Comparison of ENCODE assay signal across 8 cellular contexts in genomic region chr10:119211176-119211575, GRCh38. TPM values are rescaled to one million over a fixed set of nuclear protein-coding genes. Genes with fewer than 3 reads are reported as not detected.
A peak's percentile ranks its signal among the peaks of the same experiment; 100 is the strongest.
DNase-seq lines count a peak whose midpoint lies in the region; ATAC-seq and TF ChIP-seq lines count a peak whose summit lies in the region.

No MANE protein-coding gene starts in this region.

- H3K27ac Mint-ChIP-seq in activated CD8-positive, alpha-beta T cell treated with anti-CD3 and anti-CD28 coated beads for 36 hours: peak overlapping the region; percentile 91

- no peak for ATAC-seq in activated CD8-positive, alpha-beta T cell treated with anti-CD3 and anti-CD28 coated beads for 36 hours
- no peak for ATAC-seq in esophagus mucosa
- no peak for ATAC-seq in GM21390 (IDR thresholded peaks at IDR 0.05; ENCODE audit: unreplicated experiment)
- no peak for ATAC-seq in HG03139 (IDR thresholded peaks at IDR 0.05; ENCODE audit: unreplicated experiment)

- H3K36me3 ChIP-seq in HEK293 (ENCODE audit: control insufficient read depth in 2 of 2, insufficient read depth in 1 of 2, low read length in 2 of 2): no peaks in the 10 kb centered on the region
- peaks cover 0 to 6% (median 0%) of the 10 kb centered on the region in 6 donors for H3K36me3 ChIP-seq in spleen

- no peaks in the 10 kb centered on the region for H3K27me3 ChIP-seq in spleen (replicated peaks in 1 of 7)

- H3K36me3 Mint-ChIP-seq in activated CD8-positive, alpha-beta T cell treated with anti-CD3 and anti-CD28 coated beads for 36 hours (ENCODE audit: low read depth): no peaks in the 10 kb centered on the region

- 81 to 87% (median 85%) methylated on average over 3 of the region's 3 CpGs for WGBS in spleen, 5 donors

- H3K4me3 ChIP-seq in HEK293 (ENCODE audit: low read depth, low read length) (no peak overlapping the region), fibroblast of the aortic adventitia (ENCODE audit: low read depth, low read length) (no peak overlapping the region), spleen (peak overlapping the region in 1 of 8 donors; percentile 49)

- no peaks in the 10 kb centered on the region for H3K9me3 Mint-ChIP-seq in activated CD8-positive, alpha-beta T cell treated with anti-CD3 and anti-CD28 coated beads for 36 hours

- TF ChIP-seq POLR2A in spleen (IDR thresholded peaks at IDR 0.05): no peak

- H3K9me3 ChIP-seq in HEK293 (ENCODE audit: control insufficient read depth, insufficient read depth, low read depth, low read length): no peaks in the 10 kb centered on the region
- no peaks in the 10 kb centered on the region for H3K9me3 ChIP-seq in spleen

- TF ChIP-seq CTCF in HEK293 (tag by site-specific recombination; IDR thresholded peaks at IDR 0.05) (no peak), fibroblast of the aortic adventitia (IDR thresholded peaks at IDR 0.05; ENCODE audit: insufficient read depth, low read length) (no peak), spleen (IDR thresholded peaks at IDR 0.05 in 8 of 11, conservative IDR thresholded peaks at IDR 0.05 in 3 of 11) (no peak)
- no peak for TF ChIP-seq CTCF in activated CD8-positive, alpha-beta T cell treated with anti-CD3 and anti-CD28 coated beads for 36 hours (IDR thresholded peaks at IDR 0.05)

- CTCF ChIA-PET in HEK293 (lab: Yijun Ruan, JAX): interaction anchor here (0.6 to 3.0 kb wide), 9 partner anchors 8 to 1768 kb away, joined by 3 to 14 read pairs (median 4); no protein-coding TSS in a partner anchor
- CTCF ChIA-PET in activated CD8-positive, alpha-beta T cell treated with anti-CD3 and anti-CD28 coated beads for 36 hours (lab: Charles Lee): interaction anchor here (0.8 to 5.5 kb wide), 8 partner anchors 9 to 119 kb away, joined by 3 to 31 read pairs (median 4); no protein-coding TSS in a partner anchor

- POLR2A ChIA-PET in HEK293 (lab: Yijun Ruan, JAX): no interaction called here
- POLR2A ChIA-PET in activated CD8-positive, alpha-beta T cell treated with anti-CD3 and anti-CD28 coated beads for 36 hours (lab: Charles Lee): interaction anchor here (0.8 kb wide), 1 partner anchor 23 kb away, joined by 3 read pairs; no protein-coding TSS in a partner anchor

- peak overlapping the region; percentile 68 for H3K4me3 Mint-ChIP-seq in activated CD8-positive, alpha-beta T cell treated with anti-CD3 and anti-CD28 coated beads for 36 hours

- intact Hi-C loops in activated CD8-positive, alpha-beta T cell treated with anti-CD3 and anti-CD28 coated beads for 36 hours (cut with micrococcal nuclease): no loop called here
- intact Hi-C loops in spleen (cut with DNase I; ENCODE audit: low total_unique reads): loop anchor here (10.0 kb wide), 1 partner anchor 54 kb away; no protein-coding TSS in a partner anchor

- no peak for DNase-seq in activated CD8-positive, alpha-beta T cell treated with anti-CD3 and anti-CD28 coated beads for 36 hours
- DNase-seq in fibroblast of the aortic adventitia (ENCODE audit: low read depth) (peak; percentile 92), spleen (no peak), cerebellar nuclear complex (lab: John Stamatoyannopoulos, UW) (no peak)

- H3K4me1 ChIP-seq in HEK293 (ENCODE audit: control insufficient read depth, insufficient read depth, low read length) (peaks cover 38% of the 10 kb centered on the region), spleen (peaks cover 31 to 90% (median 76%) of the 10 kb centered on the region in 6 donors)

- peak overlapping the region; percentile 67 for H3K27ac ChIP-seq in HEK293 (ENCODE audit: extremely low read depth, low read depth, low read length)
- H3K27ac ChIP-seq in spleen: peak overlapping the region; percentile 24 to 99 (median 94)

- peaks cover 48% of the 10 kb centered on the region for H3K4me1 Mint-ChIP-seq in activated CD8-positive, alpha-beta T cell treated with anti-CD3 and anti-CD28 coated beads for 36 hours (ENCODE audit: low read depth)

- H3K27me3 Mint-ChIP-seq in activated CD8-positive, alpha-beta T cell treated with anti-CD3 and anti-CD28 coated beads for 36 hours: no peaks in the 10 kb centered on the region

TF ChIP-seq in HEK293, 187 proteins besides CTCF, POLR2A, EP300 and RAD21 (continues in another document):
- TF ChIP-seq ZNF366 (tag by site-specific recombination; conservative IDR thresholded peaks at IDR 0.05): peak; percentile 40; the same call in 1 of the 2 replicates
- no peak for TF ChIP-seq ZNF830 (tag by site-specific recombination; IDR thresholded peaks at IDR 0.05; ENCODE audit: low read depth)
- TF ChIP-seq ZSCAN16 (tag by site-specific recombination; IDR thresholded peaks at IDR 0.05): no peak
- TF ChIP-seq BCL11A (tag by site-specific recombination; IDR thresholded peaks at IDR 0.05; ENCODE audit: low read depth): 0 out of 2 replicates have a peak, but pooled peaks have one; percentile 56
- TF ChIP-seq, protein P1, sequence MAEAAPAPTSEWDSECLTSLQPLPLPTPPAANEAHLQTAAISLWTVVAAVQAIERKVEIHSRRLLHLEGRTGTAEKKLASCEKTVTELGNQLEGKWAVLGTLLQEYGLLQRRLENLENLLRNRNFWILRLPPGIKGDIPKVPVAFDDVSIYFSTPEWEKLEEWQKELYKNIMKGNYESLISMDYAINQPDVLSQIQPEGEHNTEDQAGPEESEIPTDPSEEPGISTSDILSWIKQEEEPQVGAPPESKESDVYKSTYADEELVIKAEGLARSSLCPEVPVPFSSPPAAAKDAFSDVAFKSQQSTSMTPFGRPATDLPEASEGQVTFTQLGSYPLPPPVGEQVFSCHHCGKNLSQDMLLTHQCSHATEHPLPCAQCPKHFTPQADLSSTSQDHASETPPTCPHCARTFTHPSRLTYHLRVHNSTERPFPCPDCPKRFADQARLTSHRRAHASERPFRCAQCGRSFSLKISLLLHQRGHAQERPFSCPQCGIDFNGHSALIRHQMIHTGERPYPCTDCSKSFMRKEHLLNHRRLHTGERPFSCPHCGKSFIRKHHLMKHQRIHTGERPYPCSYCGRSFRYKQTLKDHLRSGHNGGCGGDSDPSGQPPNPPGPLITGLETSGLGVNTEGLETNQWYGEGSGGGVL (tag by site-specific recombination; IDR thresholded peaks at IDR 0.05): no peak
- no peak for TF ChIP-seq TRIM28 (IDR thresholded peaks at IDR 0.05; ENCODE audit: borderline replicate concordance, low read length)
- TF ChIP-seq, protein P2, sequence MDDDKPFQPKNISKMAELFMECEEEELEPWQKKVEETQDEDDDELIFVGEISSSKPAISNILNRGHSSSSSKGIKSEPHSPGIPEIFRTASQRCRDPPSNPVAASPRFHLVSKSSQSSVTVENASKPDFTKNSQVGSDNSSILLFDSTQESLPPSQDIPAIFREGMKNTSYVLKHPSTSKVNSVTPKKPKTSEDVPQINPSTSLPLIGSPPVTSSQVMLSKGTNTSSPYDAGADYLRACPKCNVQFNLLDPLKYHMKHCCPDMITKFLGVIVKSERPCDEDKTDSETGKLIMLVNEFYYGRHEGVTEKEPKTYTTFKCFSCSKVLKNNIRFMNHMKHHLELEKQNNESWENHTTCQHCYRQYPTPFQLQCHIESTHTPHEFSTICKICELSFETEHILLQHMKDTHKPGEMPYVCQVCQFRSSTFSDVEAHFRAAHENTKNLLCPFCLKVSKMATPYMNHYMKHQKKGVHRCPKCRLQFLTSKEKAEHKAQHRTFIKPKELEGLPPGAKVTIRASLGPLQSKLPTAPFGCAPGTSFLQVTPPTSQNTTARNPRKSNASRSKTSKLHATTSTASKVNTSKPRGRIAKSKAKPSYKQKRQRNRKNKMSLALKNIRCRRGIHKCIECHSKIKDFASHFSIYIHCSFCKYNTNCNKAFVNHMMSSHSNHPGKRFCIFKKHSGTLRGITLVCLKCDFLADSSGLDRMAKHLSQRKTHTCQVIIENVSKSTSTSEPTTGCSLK (tag by site-specific recombination; IDR thresholded peaks at IDR 0.05): no peak
- no peak for TF ChIP-seq SCRT2 (tag by site-specific recombination; IDR thresholded peaks at IDR 0.05)
- no peak for TF ChIP-seq ZNF404 (tag by site-specific recombination; IDR thresholded peaks at IDR 0.05)
- no peak for TF ChIP-seq KLF1 (tag by site-specific recombination; IDR thresholded peaks at IDR 0.05)
- TF ChIP-seq ZNF48 (tag by site-specific recombination; IDR thresholded peaks at IDR 0.05): no peak
- TF ChIP-seq ZFP3 (tag by site-specific recombination; IDR thresholded peaks at IDR 0.05; ENCODE audit: low read depth): no peak
- TF ChIP-seq ZNF274 (IDR thresholded peaks at IDR 0.05; ENCODE audit: low read length): no peak
- TF ChIP-seq ZNF274 (tag by site-specific recombination; IDR thresholded peaks at IDR 0.05; ENCODE audit: borderline replicate concordance): no peak
- no peak for TF ChIP-seq ZNF530 (tag by site-specific recombination; IDR thresholded peaks at IDR 0.05; ENCODE audit: low read depth)

RNA-seq across cellular contexts. Expression of gene GRK5, which starts 3.8 kb away (rescaled TPM):
- 10 to 100 TPM; 14.8 to 15.6 TPM for total RNA-seq in activated CD8-positive, alpha-beta T cell treated with anti-CD3 and anti-CD28 coated beads for 36 hours
- total RNA-seq in fibroblast of the aortic adventitia (ENCODE audit: low replicate concordance): 7.0 and 20.5 TPM in 2 replicates
- total RNA-seq in spleen: 10 to 100 TPM; 47.2 to 85.2 (median 59.7) TPM
- polyA plus RNA-seq in spleen: 10 to 100 TPM; 15.5 to 25.0 (median 18.4) TPM
- total RNA-seq in esophagus mucosa: 3.7 TPM

RNA-seq across cellular contexts. Expression of gene PRDX3, which starts 32.6 kb away (rescaled TPM):
- 100 to 1,000 TPM; 198 to 203 TPM for total RNA-seq in activated CD8-positive, alpha-beta T cell treated with anti-CD3 and anti-CD28 coated beads for 36 hours
- total RNA-seq in fibroblast of the aortic adventitia (ENCODE audit: low replicate concordance) (67.0 and 189 TPM in 2 replicates), spleen (100 to 1,000 TPM in 3 of 7 donors, 10 to 100 TPM in 4; 77.5 to 138 (median 98.7) TPM), esophagus mucosa (72.1 TPM)
- polyA plus RNA-seq in spleen: 100 to 1,000 TPM in 1 of 3 donors, 10 to 100 TPM in 2; 61.9 to 130 (median 94.2) TPM

RNA-seq across cellular contexts. Expression of gene SFXN4, which starts 45.7 kb away (rescaled TPM):
- total RNA-seq in activated CD8-positive, alpha-beta T cell treated with anti-CD3 and anti-CD28 coated beads for 36 hours: 10 to 100 TPM; 45.9 to 50.3 TPM
- total RNA-seq in fibroblast of the aortic adventitia (ENCODE audit: low replicate concordance) (4.7 and 25.6 TPM in 2 replicates), spleen (10 to 100 TPM; 13.3 to 32.1 (median 21.3) TPM), esophagus mucosa (18.3 TPM)
- 10 to 100 TPM; 39.4 to 68.3 (median 58.2) TPM for polyA plus RNA-seq in spleen
